29 cellular contexts compared by ENCODE assay signal in the genomic region with DNA sequence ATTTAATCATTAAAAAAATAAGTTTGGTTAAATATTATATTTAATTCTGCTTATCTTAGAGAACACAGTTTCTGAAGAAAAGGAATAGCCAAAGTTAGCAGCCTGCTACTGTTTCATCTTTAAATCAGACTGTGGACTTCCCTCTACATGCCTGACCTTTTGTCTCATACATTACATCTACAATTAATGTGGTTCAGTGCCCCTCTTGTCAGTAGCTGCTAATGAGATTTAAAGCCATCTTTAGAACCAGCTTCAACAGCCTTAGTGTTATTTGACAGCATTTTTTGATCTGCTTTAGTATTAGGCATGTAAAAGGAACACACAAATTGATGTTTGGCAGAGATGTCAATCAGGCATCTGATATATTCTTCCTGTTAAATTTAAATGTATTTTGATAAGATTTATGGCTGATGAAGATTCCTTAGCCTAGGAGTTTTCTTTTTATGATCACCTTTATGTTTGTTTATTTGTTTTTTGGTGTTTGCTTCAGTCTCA.
"Had no signal": no experiment of that assay in that cellular context is flagged by ENCODE, and none has a peak within 500 bp of the region (broad histone marks: within the 10 kb centered on the region; RNA-seq: fewer than 3 reads in every experiment).

No MANE protein-coding gene starts in this region.

- H3K4me2 ChIP-seq: SK-N-SH had no signal

- H3K4me1 ChIP-seq: Peyer's patch, SJSA1 had no signal

- H3K27ac ChIP-seq: brain microvascular endothelial cell, Peyer's patch, SJSA1 had no signal

- H3K27me3 ChIP-seq: brain microvascular endothelial cell, Peyer's patch, SJSA1 had no signal

- H3K27ac Mint-ChIP-seq: activated CD4-positive, alpha-beta T cell treated with anti-CD3 and anti-CD28 coated beads, Interleukin-2, amount 10 ng/mL, durations not matched to agents 24 days and 14 days; activated CD8-positive, alpha-beta T cell treated with anti-CD3 and anti-CD28 coated beads for 36 hours; activated naive CD8-positive, alpha-beta T cell treated with anti-CD3 and anti-CD28 coated beads for 36 hours; activated T-cell treated with anti-CD3 and anti-CD28 coated beads, Interleukin-2, amount 50 U/mL, for 72 hours; activated T-helper 17 cell treated with anti-CD3 and anti-CD28 coated beads, Interleukin-2, amount 50 U/mL, for 72 hours; T-helper 1 cell treated with Interleukin-12 subunit alpha and Interleukin-12 subunit beta and Interleukin-4 antibody, amounts not matched to agents 30 μg/mL and 1 μg/mL, for 36 hours; T-helper 2 cell treated with Interferon-gamma antibody and Interleukin-4, amounts not matched to agents 5 μg/mL and 100 μg/mL, for 36 hours had no signal

- H3K4me1 Mint-ChIP-seq: activated CD4-positive, alpha-beta T cell treated with anti-CD3 and anti-CD28 coated beads, Interleukin-2, amount 10 ng/mL, durations not matched to agents 24 days and 14 days; activated naive CD8-positive, alpha-beta T cell treated with anti-CD3 and anti-CD28 coated beads for 36 hours; activated T-helper 17 cell treated with anti-CD3 and anti-CD28 coated beads, Interleukin-2, amount 50 U/mL, for 72 hours had no signal

- H3K36me3 ChIP-seq: brain microvascular endothelial cell, Peyer's patch, SJSA1 had no signal

- H3K9me3 Mint-ChIP-seq: activated CD4-positive, alpha-beta T cell treated with anti-CD3 and anti-CD28 coated beads, Interleukin-2, amount 10 ng/mL, durations not matched to agents 24 days and 14 days had no signal

- H3K36me3 Mint-ChIP-seq: activated naive CD8-positive, alpha-beta T cell treated with anti-CD3 and anti-CD28 coated beads for 36 hours had no signal

- ATAC-seq: activated CD8-positive, alpha-beta T cell treated with anti-CD3 and anti-CD28 coated beads for 36 hours; activated T-cell treated with anti-CD3 and anti-CD28 coated beads, Interleukin-2, amount 50 U/mL, for 72 hours; activated T-helper 17 cell treated with anti-CD3 and anti-CD28 coated beads, Interleukin-2, amount 50 U/mL, for 72 hours; PC-3 had no signal

- DNase-seq: activated CD4-positive, alpha-beta T cell treated with anti-CD3 and anti-CD28 coated beads, Interleukin-2, amount 10 ng/mL, durations not matched to agents 24 days and 14 days; activated CD4-positive, alpha-beta T cell treated with anti-CD3 and anti-CD28 coated beads, Interleukin-2, amount 50 U/mL, for 4 hours; activated CD8-positive, alpha-beta T cell treated with anti-CD3 and anti-CD28 coated beads for 36 hours; activated effector memory CD4-positive, alpha-beta T cell treated with anti-CD3 and anti-CD28 coated beads, Interleukin-2, amount 50 U/mL, for 16 hours; activated naive CD4-positive, alpha-beta T cell; activated naive CD4-positive, alpha-beta T cell treated with anti-CD3 and anti-CD28 coated beads, Interleukin-2, amount 50 U/mL, for 16 hours; activated naive CD8-positive, alpha-beta T cell treated with anti-CD3 and anti-CD28 coated beads for 36 hours; activated T-cell treated with anti-CD3 and anti-CD28 coated beads, Interleukin-2, amount 50 U/mL, for 1 hour; activated T-cell treated with anti-CD3 and anti-CD28 coated beads, Interleukin-2, amount 50 U/mL, for 72 hours; amniotic stem cell; aorta; brain microvascular endothelial cell; central memory CD4-positive, alpha-beta T cell; NCI-H1105; NCI-H1417 treated with DMSO at 0.1 percent for 48 hours; NCI-H2081 treated with DMSO at 0.1 percent for 48 hours; NCI-H226; NCI-H446 treated with DMSO at 0.1 percent for 48 hours; NCI-H524; NCI-H774; PC-3; Peyer's patch; RPMI8226; SHP77 treated with DMSO at 0.1 percent for 48 hours; SK-N-SH had no signal

- H3K4me3 Mint-ChIP-seq: activated CD4-positive, alpha-beta T cell treated with anti-CD3 and anti-CD28 coated beads, Interleukin-2, amount 10 ng/mL, durations not matched to agents 24 days and 14 days; activated CD8-positive, alpha-beta T cell treated with anti-CD3 and anti-CD28 coated beads for 36 hours; activated naive CD8-positive, alpha-beta T cell treated with anti-CD3 and anti-CD28 coated beads for 36 hours; activated T-cell treated with anti-CD3 and anti-CD28 coated beads, Interleukin-2, amount 50 U/mL, for 72 hours; activated T-helper 17 cell treated with anti-CD3 and anti-CD28 coated beads, Interleukin-2, amount 50 U/mL, for 72 hours; T-helper 1 cell treated with Interleukin-12 subunit alpha and Interleukin-12 subunit beta and Interleukin-4 antibody, amounts not matched to agents 30 μg/mL and 1 μg/mL, for 36 hours; T-helper 2 cell treated with Interferon-gamma antibody and Interleukin-4, amounts not matched to agents 5 μg/mL and 100 μg/mL, for 36 hours had no signal

- H3K9ac ChIP-seq: SK-N-SH had no signal

- H3K4me3 ChIP-seq: Peyer's patch, SJSA1 had no signal

- H3K27me3 Mint-ChIP-seq: activated CD4-positive, alpha-beta T cell treated with anti-CD3 and anti-CD28 coated beads, Interleukin-2, amount 10 ng/mL, durations not matched to agents 24 days and 14 days; activated CD8-positive, alpha-beta T cell treated with anti-CD3 and anti-CD28 coated beads for 36 hours; activated naive CD8-positive, alpha-beta T cell treated with anti-CD3 and anti-CD28 coated beads for 36 hours; activated T-helper 17 cell treated with anti-CD3 and anti-CD28 coated beads, Interleukin-2, amount 50 U/mL, for 72 hours had no signal

- H3K9me3 ChIP-seq: Peyer's patch, SJSA1, SK-N-SH had no signal
